8 cellular contexts compared by ENCODE assay signal in the genomic region with DNA sequence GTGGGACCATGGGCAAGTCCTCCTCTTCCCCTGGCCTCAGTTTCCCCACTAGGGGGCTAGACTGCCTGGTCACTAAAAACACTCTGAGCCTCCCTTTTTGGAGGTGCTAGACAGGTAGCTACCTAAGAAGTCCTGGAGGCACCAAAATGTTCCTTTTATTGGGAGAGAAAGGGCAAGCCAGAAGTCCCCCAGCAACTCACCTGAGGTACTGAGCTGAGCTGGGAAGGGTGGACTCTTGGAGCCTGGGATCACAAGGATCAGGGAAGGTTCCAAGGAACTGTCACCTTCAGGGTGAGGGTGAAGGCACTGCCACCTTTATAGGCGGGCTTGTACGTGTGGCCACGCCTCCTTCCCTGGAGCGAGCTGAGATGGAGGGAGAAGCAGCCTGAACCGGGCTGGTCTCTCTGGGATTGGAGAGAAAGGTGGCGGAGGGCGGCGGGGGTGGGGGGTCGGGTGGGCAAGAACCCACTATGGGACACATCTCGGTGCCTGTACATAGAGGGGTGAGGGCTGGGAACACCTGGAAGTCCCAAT. TPM values are rescaled to one million over a fixed set of nuclear protein-coding genes. Genes with fewer than 3 reads are reported as not detected.
A peak's percentile ranks its signal among the peaks of the same experiment; 100 is the strongest.
DNase-seq lines count a peak whose midpoint lies in the region; ATAC-seq, FAIRE-seq and TF ChIP-seq lines count a peak whose summit lies in the region.

A gene with protein sequence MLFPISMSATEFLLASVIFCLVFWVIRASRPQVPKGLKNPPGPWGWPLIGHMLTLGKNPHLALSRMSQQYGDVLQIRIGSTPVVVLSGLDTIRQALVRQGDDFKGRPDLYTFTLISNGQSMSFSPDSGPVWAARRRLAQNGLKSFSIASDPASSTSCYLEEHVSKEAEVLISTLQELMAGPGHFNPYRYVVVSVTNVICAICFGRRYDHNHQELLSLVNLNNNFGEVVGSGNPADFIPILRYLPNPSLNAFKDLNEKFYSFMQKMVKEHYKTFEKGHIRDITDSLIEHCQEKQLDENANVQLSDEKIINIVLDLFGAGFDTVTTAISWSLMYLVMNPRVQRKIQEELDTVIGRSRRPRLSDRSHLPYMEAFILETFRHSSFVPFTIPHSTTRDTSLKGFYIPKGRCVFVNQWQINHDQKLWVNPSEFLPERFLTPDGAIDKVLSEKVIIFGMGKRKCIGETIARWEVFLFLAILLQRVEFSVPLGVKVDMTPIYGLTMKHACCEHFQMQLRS (minus strand): TSS at position 288 of the 534 bp plus-strand sequence. CDS start 2,431 bp downstream, outside the sequence.

- no peaks in the 10 kb centered on the region for H3K79me2 ChIP-seq in PC-9 (ENCODE audit: low read depth)

- no peak for TF ChIP-seq POLR2A in adrenal gland (IDR thresholded peaks at IDR 0.05)
- no peak for TF ChIP-seq POLR2A in spleen (IDR thresholded peaks at IDR 0.05)

- no peaks in the 10 kb centered on the region for H3K4me1 ChIP-seq in PC-9 (replicated peaks; ENCODE audit: insufficient read depth)
- peaks cover 0 to 14% of the 10 kb centered on the region in 2 donors for H3K4me1 ChIP-seq in adrenal gland (replicated peaks in 1 of 2)
- no peaks in the 10 kb centered on the region; the same call in 1 of the 2 replicates for H3K4me1 ChIP-seq in iPS-20b (ENCODE audit: insufficient read depth, low read length)
- H3K4me1 ChIP-seq in spleen, result peaks cover 15 to 22% (median 17%) of the 10 kb centered on the region in 6 donors

- no peaks in the 10 kb centered on the region for H3K9me3 ChIP-seq in PC-9 (ENCODE audit: insufficient read depth, low read depth)
- H3K9me3 ChIP-seq in adrenal gland (replicated peaks in 1 of 3), result no peaks in the 10 kb centered on the region
- no peaks in the 10 kb centered on the region for H3K9me3 ChIP-seq in iPS-20b (ENCODE audit: insufficient read depth, low read depth, low read length)
- H3K9me3 ChIP-seq in spleen, result no peaks in the 10 kb centered on the region

- H3K4me3 ChIP-seq in PC-9 (peak within 1 kb of the TSS; percentile 76), adrenal gland (peak within 1 kb of the TSS in 2 of 4 donors; percentile 20 to 58), iPS-20b (ENCODE audit: low read length) (peak within 1 kb of the TSS; percentile 76), spleen (peak within 1 kb of the TSS; percentile 36 to 81 (median 54))

- CTCF ChIA-PET in PC-9 (lab: Charles Lee), result interaction anchor here (0.6 to 0.7 kb wide), 4 partner anchors 38 to 330 kb away, joined by 3 to 7 read pairs (median 4); no protein-coding TSS in a partner anchor

- TF ChIP-seq CTCF in PC-9 (conservative IDR thresholded peaks at IDR 0.05) (no peak), adrenal gland (IDR thresholded peaks at IDR 0.05) (no peak), spleen (IDR thresholded peaks at IDR 0.05 in 8 of 11, conservative IDR thresholded peaks at IDR 0.05 in 3 of 11) (no peak)

- H3K27me3 ChIP-seq in PC-9 (ENCODE audit: insufficient read depth, low read depth) (no peaks in the 10 kb centered on the region), adrenal gland (no peaks in the 10 kb centered on the region), iPS-20b (ENCODE audit: insufficient read depth, low read length) (peaks cover 53% of the 10 kb centered on the region), spleen (replicated peaks in 1 of 7) (peaks cover 0 to 50% (median 21%) of the 10 kb centered on the region in 7 donors)

- POLR2A ChIA-PET in PC-9 (lab: Charles Lee; ENCODE audit: unreplicated experiment), result interaction anchor here (0.7 kb wide), 1 partner anchor 145 kb away, joined by 3 read pairs; no protein-coding TSS in a partner anchor

- no peak within 1 kb of the TSS for H3K27ac ChIP-seq in PC-9
- H3K27ac ChIP-seq in adrenal gland, result no peak within 1 kb of the TSS
- no peak within 1 kb of the TSS for H3K27ac ChIP-seq in iPS-20b (ENCODE audit: low read length)
- peak within 1 kb of the TSS in 1 of 8 donors; percentile 28 for H3K27ac ChIP-seq in spleen

- H3K4me2 ChIP-seq in PC-9, result peak within 1 kb of the TSS; percentile 88

- no TSS peak for BruUV-seq in PC-9 (replicated peaks; lab: Mats Ljungman, UMichigan)

- H2AFZ ChIP-seq in PC-9, result peak within 1 kb of the TSS; percentile 98

- peaks cover 4% of the 10 kb centered on the region; the same call in 1 of the 2 replicates for H3F3A ChIP-seq in PC-9 (ENCODE audit: insufficient read depth, low read depth)

- DNase-seq in GM19239 (ENCODE audit: insufficient read length, low spot score), result no peak
- peak; percentile 42 to 44 for DNase-seq in PC-9
- DNase-seq in adrenal gland, result peak in 4 of 7 donors; percentile 19 to 47 (median 30)
- DNase-seq in spleen, result no peak

- ATAC-seq in HG03378 (IDR thresholded peaks at IDR 0.05; ENCODE audit: unreplicated experiment) (no peak), HG02981 (IDR thresholded peaks at IDR 0.05; ENCODE audit: unreplicated experiment) (no peak), GM19467 (IDR thresholded peaks at IDR 0.05; ENCODE audit: unreplicated experiment) (no peak)

- H3K9me2 ChIP-seq in PC-9 (ENCODE audit: insufficient read depth), result no peaks in the 10 kb centered on the region

- peak within 1 kb of the TSS; percentile 51 for H3K9ac ChIP-seq in iPS-20b (ENCODE audit: low read depth, low read length)

- H3K36me3 ChIP-seq in PC-9 (ENCODE audit: low read depth), result no peaks in the 10 kb centered on the region
- H3K36me3 ChIP-seq in adrenal gland (replicated peaks in 1 of 2), result no peaks in the 10 kb centered on the region
- H3K36me3 ChIP-seq in iPS-20b (ENCODE audit: insufficient read depth, low read depth, low read length), result no peaks in the 10 kb centered on the region
- H3K36me3 ChIP-seq in spleen, result no peaks in the 10 kb centered on the region

- no peaks in the 10 kb centered on the region for H4K20me1 ChIP-seq in PC-9 (ENCODE audit: insufficient read depth)

- intact Hi-C loops in PC-9 (cut with micrococcal nuclease; ENCODE audit: unreplicated experiment), result no loop called here
- intact Hi-C loops in adrenal gland (cut with DNase I), result no loop called here
- intact Hi-C loops in spleen (cut with DNase I; ENCODE audit: low total_unique reads), result no loop called here

- 0 to 2% (median 0%) methylated on average over 4 to 10 of the region's 10 CpGs; no CpG with 5 or more reads in 1 of the 4 donors for WGBS in adrenal gland, 4 donors
- WGBS in spleen, 5 donors, result 0 to 3% (median 2%) methylated on average over 2 to 10 of the region's 10 CpGs

- FAIRE-seq in GM19239 (lab: Jason Lieb, UNC), result peak; percentile 76

RNA-seq across cellular contexts. Expression of the gene that starts here (rescaled TPM):
- 0.33 and 0.39 TPM in 2 replicates for total RNA-seq in PC-9 (2021)
- total RNA-seq in adrenal gland, result under 1 TPM in 1 of 8 donors, not detected in 7; 0.96 TPM
- 1 to 10 TPM in 1 of 3 donors, not detected in 2; 2.2 TPM for polyA plus RNA-seq in adrenal gland
- total RNA-seq in spleen, result 1 to 10 TPM in 1 of 7 donors, not detected in 6; 1.1 TPM
- under 1 TPM; 0.03 to 0.06 (median 0.04) TPM for polyA plus RNA-seq in spleen

Comparison
In these comparisons a context has a peak if more than half of its experiments do, and no peak if none do; other contexts are left out.
1. Peak in DNase-seq, H3K4me3 ChIP-seq and H3K4me2 ChIP-seq in PC-9; RNA of the gene not detected or under 1 TPM.
2. DNase-seq: peak in adrenal gland (4 of 7); none in GM19239 (single experiment) and spleen (single experiment).